Comparison of ENCODE assay signal across 8 cellular contexts in the genomic region with DNA sequence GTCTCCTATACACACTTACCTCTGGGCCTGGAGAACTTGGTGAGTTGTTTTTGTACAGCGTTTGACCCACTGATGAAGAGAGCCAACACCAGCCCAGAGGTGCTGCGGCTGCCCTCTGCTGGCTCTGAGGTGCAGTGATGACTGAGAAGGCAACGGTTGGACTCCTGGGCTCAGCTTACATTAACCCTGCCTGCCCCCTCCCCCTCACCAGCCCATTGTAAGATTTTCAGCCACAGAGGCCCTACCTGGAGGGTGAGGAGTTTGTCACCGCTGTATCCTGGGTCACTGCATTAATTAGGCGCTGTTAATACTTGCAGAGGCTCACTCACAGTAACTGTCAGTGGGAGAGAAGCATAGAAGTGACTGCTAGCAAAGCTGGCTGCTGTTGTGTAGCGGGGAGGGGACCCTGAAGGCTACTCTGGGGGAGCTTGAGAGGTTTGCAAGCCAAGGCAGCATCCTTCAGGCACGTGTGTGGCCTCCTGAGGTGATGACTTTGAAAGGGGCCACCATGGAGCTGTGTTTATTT. TPM values are rescaled to one million over a fixed set of nuclear protein-coding genes. Genes with fewer than 3 reads are reported as not detected.
DNase-seq lines count a peak whose midpoint lies in the region; ATAC-seq lines count a peak whose summit lies in the region.

No MANE protein-coding gene starts in this region.

- CTCF ChIA-PET in naive thymus-derived CD4-positive, alpha-beta T cell (lab: Charles Lee) = interaction anchor here (0.7 to 6.9 kb wide), 15 partner anchors 15 to 179 kb away, joined by 3 to 64 read pairs (median 4); no protein-coding TSS in a partner anchor

- H3K4me1 Mint-ChIP-seq in naive thymus-derived CD4-positive, alpha-beta T cell = peaks cover 0 to 2% (median 0%) of the 10 kb centered on the region in 7 donors

- H3K4me3 ChIP-seq in naive thymus-derived CD4-positive, alpha-beta T cell (ENCODE audit: low read length) = no peak overlapping the region

- ATAC-seq in HG02623 (IDR thresholded peaks at IDR 0.05; ENCODE audit: unreplicated experiment) = peak; percentile 47
- ATAC-seq in esophagus mucosa = peak; percentile 87
- peak; percentile 64 for ATAC-seq in naive thymus-derived CD4-positive, alpha-beta T cell
- no peak for ATAC-seq in GM18517 (IDR thresholded peaks at IDR 0.05; ENCODE audit: unreplicated experiment)

- intact Hi-C loops in naive thymus-derived CD4-positive, alpha-beta T cell (cut with micrococcal nuclease) = loop anchor here (1.0 to 5.0 kb wide), 7 partner anchors 55 to 481 kb away; a partner anchor contains a TSS

- H3K27me3 Mint-ChIP-seq in naive thymus-derived CD4-positive, alpha-beta T cell = no peaks in the 10 kb centered on the region

- no peaks in the 10 kb centered on the region for H3K36me3 ChIP-seq in naive thymus-derived CD4-positive, alpha-beta T cell (ENCODE audit: control insufficient read depth in 2 of 3, insufficient read depth in 3 of 3, low read length in 3 of 3)

- no peaks in the 10 kb centered on the region for H3K4me1 ChIP-seq in naive thymus-derived CD4-positive, alpha-beta T cell (ENCODE audit: control insufficient read depth in 2 of 2, insufficient read depth in 2 of 2, low read length in 2 of 2)

- H3K4me3 Mint-ChIP-seq in naive thymus-derived CD4-positive, alpha-beta T cell = no peak overlapping the region

- no peaks in the 10 kb centered on the region for H3K27me3 ChIP-seq in naive thymus-derived CD4-positive, alpha-beta T cell (ENCODE audit: control insufficient read depth in 2 of 2, insufficient read depth in 2 of 2, low read length in 2 of 2)

- POLR2A ChIA-PET in naive thymus-derived CD4-positive, alpha-beta T cell (lab: Charles Lee) = interaction anchor here (0.9 to 1.3 kb wide), 2 partner anchors 62 to 147 kb away, joined by 3 read pairs; no protein-coding TSS in a partner anchor

- peak; percentile 95 for DNase-seq in ELF-1 (ENCODE audit: low read depth, low spot score)
- DNase-seq in NCI-H82 treated with DMSO at 0.1 percent for 48 hours (lab: John Stamatoyannopoulos, UW; ENCODE audit: unreplicated experiment) = peak; percentile 31
- peak; percentile 75 for DNase-seq in activated CD8-positive, alpha-beta memory T cell treated with anti-CD3 and anti-CD28 coated beads, Interleukin-2, amount 50 U/mL, for 48 hours
- DNase-seq in naive thymus-derived CD4-positive, alpha-beta T cell = peak in 7 of 9 donors; percentile 27 to 60 (median 52)
- DNase-seq in stimulated activated naive CD4-positive, alpha-beta T cell treated with Interleukin-2 at 50 U/mL for 16 hours (lab: John Stamatoyannopoulos, UW) = peak; percentile 49

- H3K9me3 ChIP-seq in naive thymus-derived CD4-positive, alpha-beta T cell (ENCODE audit: control insufficient read depth in 2 of 3, low read length in 3 of 3) = no peaks in the 10 kb centered on the region

- no peaks in the 10 kb centered on the region for H3K36me3 Mint-ChIP-seq in naive thymus-derived CD4-positive, alpha-beta T cell

- no peak overlapping the region for H3K27ac Mint-ChIP-seq in naive thymus-derived CD4-positive, alpha-beta T cell

- H3K9me3 Mint-ChIP-seq in naive thymus-derived CD4-positive, alpha-beta T cell = peaks cover 0 to 3% (median 0%) of the 10 kb centered on the region in 11 donors

- no peak overlapping the region for H3K27ac ChIP-seq in naive thymus-derived CD4-positive, alpha-beta T cell (ENCODE audit: low read depth, low read length)

RNA-seq across cellular contexts. Expression of a gene that starts 18.9 kb away (rescaled TPM):
- 0.56 TPM for total RNA-seq in esophagus mucosa
- total RNA-seq in naive thymus-derived CD4-positive, alpha-beta T cell = under 1 TPM in 1 of 5 experiments, not detected in 4; 0.22 TPM
- not detected for polyA plus RNA-seq in naive thymus-derived CD4-positive, alpha-beta T cell

RNA-seq across cellular contexts. Expression of a gene that starts 30.6 kb away (rescaled TPM):
- 1.7 TPM for total RNA-seq in esophagus mucosa
- not detected for total RNA-seq in naive thymus-derived CD4-positive, alpha-beta T cell
- polyA plus RNA-seq in naive thymus-derived CD4-positive, alpha-beta T cell = not detected

RNA-seq across cellular contexts. Expression of a gene that starts 35.9 kb away (rescaled TPM):
- total RNA-seq in esophagus mucosa = 0.16 TPM
- total RNA-seq in naive thymus-derived CD4-positive, alpha-beta T cell = not detected
- polyA plus RNA-seq in naive thymus-derived CD4-positive, alpha-beta T cell = not detected

RNA-seq across cellular contexts. Expression of a gene that starts 54.9 kb away (rescaled TPM):
- 5.1 TPM for total RNA-seq in esophagus mucosa
- total RNA-seq in naive thymus-derived CD4-positive, alpha-beta T cell = 1 to 10 TPM in 4 of 5 experiments, under 1 TPM in 1; 0.94 to 4.2 (median 2.1) TPM
- polyA plus RNA-seq in naive thymus-derived CD4-positive, alpha-beta T cell = 1 to 10 TPM; 1.2 to 2.9 TPM

RNA-seq across cellular contexts. Expression of a gene that starts 55.4 kb away (rescaled TPM):
- 44.0 TPM for total RNA-seq in esophagus mucosa
- total RNA-seq in naive thymus-derived CD4-positive, alpha-beta T cell = 100 to 1,000 TPM in 2 of 5 experiments, 10 to 100 TPM in 3; 68.7 to 113 (median 87.9) TPM
- polyA plus RNA-seq in naive thymus-derived CD4-positive, alpha-beta T cell = 10 to 100 TPM; 37.4 to 59.0 TPM

Comparison
In these comparisons a context has a peak if more than half of its experiments do, and no peak if none do; other contexts are left out.
1. DNase-seq: peak in every context shown above with its lines; median percentile 95 in ELF-1; 75 in activated CD8-positive, alpha-beta memory T cell treated with anti-CD3 and anti-CD28 coated beads, Interleukin-2, amount 50 U/mL, for 48 hours; 52 in naive thymus-derived CD4-positive, alpha-beta T cell; 49 in stimulated activated naive CD4-positive, alpha-beta T cell treated with Interleukin-2 at 50 U/mL for 16 hours; 31 in NCI-H82 treated with DMSO at 0.1 percent for 48 hours.